ENCODE assay signal across 20 cellular contexts in genomic region chr12:8087666-8088065, GRCh38. TPM values are rescaled to one million over a fixed set of nuclear protein-coding genes. Genes with fewer than 3 reads are reported as not detected.
DNase-seq lines count a peak whose midpoint lies in the region; ATAC-seq and TF ChIP-seq lines count a peak whose summit lies in the region.
"Had no signal": no experiment of that assay in that cellular context is flagged by ENCODE, and none has a peak within 500 bp of the region (broad histone marks: within the 10 kb centered on the region; RNA-seq: fewer than 3 reads in every experiment).

No MANE protein-coding gene starts in this region.

- peaks cover 37% of the 10 kb centered on the region for H3K4me1 Mint-ChIP-seq in MCF 10A (ENCODE audit: insufficient read depth, unreplicated experiment)
- H3K4me1 Mint-ChIP-seq in dendritic cell treated with granulocyte-macrophage colony-stimulating factor and Interleukin-4, amounts not matched to agents 40 ng/mL and 50 ng/mL, for 4 days (ENCODE audit: low read depth): peaks cover 61% of the 10 kb centered on the region

- in situ Hi-C loops in mammary epithelial cell (cut with MboI; ENCODE audit: low sequenced_read_pairs in 2 of 2) (no loop called here), KBM-7 (cut with MboI; ENCODE audit: low pct_unique_long_range_greater_than_20kb, low sequenced_read_pairs) (no loop called here)

- H3K79me2 ChIP-seq in mammary epithelial cell (ENCODE audit: insufficient read depth, low read length) (peaks cover 55% of the 10 kb centered on the region), SU-DHL-6 (ENCODE audit: insufficient read depth, low read length) (peaks cover 64% of the 10 kb centered on the region)

- DNase-seq in MCF 10A (ENCODE audit: unreplicated experiment) (no peak), mammary epithelial cell (no peak), iPS-NIHi11 (ENCODE audit: low spot score) (no peak), KBM-7 (no peak), uterus (no peak)
- DNase-seq: activated CD8-positive, alpha-beta memory T cell treated with anti-CD3 and anti-CD28 coated beads, Interleukin-2, amount 50 U/mL, for 4 hours; DMS79; effector CD4-positive, alpha-beta T cell; GM23248; NCI-H187 treated with DMSO at 0.1 percent for 48 hours; NCI-H774; SHP77 treated with DMSO at 0.1 percent for 48 hours; stimulated activated CD4-positive, alpha-beta T cell treated with anti-CD3 and anti-CD28 coated beads, Interleukin-12 subunit alpha, Interleukin-12 subunit beta, amount 100 ng/mL, for 4 hours had no signal

- no peak overlapping the region for H3K9ac ChIP-seq in mammary epithelial cell (ENCODE audit: insufficient read depth, low read length)
- peak overlapping the region; percentile 21; the same call in 1 of the 2 replicates for H3K9ac ChIP-seq in SU-DHL-6 (ENCODE audit: low read length)
- H3K9ac ChIP-seq: GM23248, parathyroid adenoma had no signal

- H3K9me3 Mint-ChIP-seq in MCF 10A (ENCODE audit: unreplicated experiment): no peaks in the 10 kb centered on the region
- no peaks in the 10 kb centered on the region for H3K9me3 Mint-ChIP-seq in dendritic cell treated with granulocyte-macrophage colony-stimulating factor and Interleukin-4, amounts not matched to agents 40 ng/mL and 50 ng/mL, for 4 days

- intact Hi-C loops in MCF 10A (cut with micrococcal nuclease): no loop called here
- intact Hi-C loops in mammary epithelial cell (cut with micrococcal nuclease): no loop called here
- intact Hi-C loops in dendritic cell treated with granulocyte-macrophage colony-stimulating factor and Interleukin-4, amounts not matched to agents 40 ng/mL and 50 ng/mL, for 4 days (cut with micrococcal nuclease): no loop called here
- intact Hi-C loops in uterus (cut with DNase I; ENCODE audit: low total_unique reads): no loop called here

- dilution Hi-C loops in mammary epithelial cell (cut with HindIII; ENCODE audit: low sequenced_read_pairs): no loop called here

- H3K27ac Mint-ChIP-seq in MCF 10A (ENCODE audit: low read depth, unreplicated experiment): peak overlapping the region; percentile 25
- peak overlapping the region; percentile 69 for H3K27ac Mint-ChIP-seq in dendritic cell treated with granulocyte-macrophage colony-stimulating factor and Interleukin-4, amounts not matched to agents 40 ng/mL and 50 ng/mL, for 4 days

- H3K36me3 ChIP-seq in mammary epithelial cell (ENCODE audit: insufficient read depth, low read length) (peaks cover 8% of the 10 kb centered on the region), SU-DHL-6 (ENCODE audit: low read length) (no peaks in the 10 kb centered on the region), uterus (no peaks in the 10 kb centered on the region)

- no peaks in the 10 kb centered on the region for H4K20me1 ChIP-seq in mammary epithelial cell (ENCODE audit: insufficient read depth, low read length)
- no peaks in the 10 kb centered on the region for H4K20me1 ChIP-seq in SU-DHL-6 (ENCODE audit: low read depth, low read length)

- WGBS in mammary epithelial cell (ENCODE audit: low coverage, missing lambda C conversion rate): 100% methylated on average over 2 of the region's 2 CpGs

- no peaks in the 10 kb centered on the region for H3F3A ChIP-seq in SU-DHL-6 (ENCODE audit: insufficient read depth)

- no peak overlapping the region for H2AFZ ChIP-seq in mammary epithelial cell (ENCODE audit: low read depth, low read length)
- no peak overlapping the region for H2AFZ ChIP-seq in SU-DHL-6 (ENCODE audit: low read depth, low read length, severe bottlenecking)
- H2AFZ ChIP-seq: GM23248, parathyroid adenoma had no signal

- H3K9me3 ChIP-seq in mammary epithelial cell (replicated peaks; ENCODE audit: insufficient read depth, low read length) (no peaks in the 10 kb centered on the region), SU-DHL-6 (ENCODE audit: insufficient read depth, low read length) (no peaks in the 10 kb centered on the region), uterus (no peaks in the 10 kb centered on the region)
- H3K9me3 ChIP-seq: tibial nerve had no signal

- H3K27ac ChIP-seq in mammary epithelial cell (ENCODE audit: insufficient read depth, low read depth, low read length) (no peak overlapping the region), SU-DHL-6 (ENCODE audit: low read depth, low read length) (no peak overlapping the region), uterus (no peak overlapping the region)
- H3K27ac ChIP-seq: GM23248, parathyroid adenoma had no signal

- no peak for TF ChIP-seq POLR2A in uterus (IDR thresholded peaks at IDR 0.05)

- H3K4me3 ChIP-seq in mammary epithelial cell (replicated peaks in 1 of 3; ENCODE audit: insufficient read depth in 1 of 3, low read depth in 2 of 3, low read length in 3 of 3): no peak overlapping the region
- no peak overlapping the region for H3K4me3 ChIP-seq in SU-DHL-6 (ENCODE audit: insufficient read depth, low read length, poor library complexity, severe bottlenecking)
- H3K4me3 ChIP-seq in uterus: no peak overlapping the region
- H3K4me3 ChIP-seq: GM23248, K562, tibial nerve had no signal

- H3K4me1 ChIP-seq in mammary epithelial cell (ENCODE audit: insufficient read depth, low read length): peaks cover 4% of the 10 kb centered on the region
- no peaks in the 10 kb centered on the region for H3K4me1 ChIP-seq in uterus
- H3K4me1 ChIP-seq: parathyroid adenoma had no signal

- no TSS peak for BruUV-seq in MCF 10A (replicated peaks; lab: Mats Ljungman, UMichigan)
- BruUV-seq in mammary epithelial cell (replicated peaks; lab: Mats Ljungman, UMichigan): no TSS peak

- CTCF ChIA-PET in MCF 10A (lab: Yijun Ruan, JAX) (interaction anchor here (0.7 to 1.4 kb wide), 3 partner anchors 9 to 773 kb away, joined by 3 to 5 read pairs (median 3); no protein-coding TSS in a partner anchor), mammary epithelial cell (lab: Charles Lee; ENCODE audit: low non-redundant PET) (no interaction called here)

- no peaks in the 10 kb centered on the region for H3K9me2 ChIP-seq in SU-DHL-6 (replicated peaks; ENCODE audit: insufficient read depth, low read length)

- H3K27me3 ChIP-seq in mammary epithelial cell (ENCODE audit: insufficient read depth, low read length): no peaks in the 10 kb centered on the region
- no peaks in the 10 kb centered on the region for H3K27me3 ChIP-seq in SU-DHL-6 (ENCODE audit: low read length)
- no peaks in the 10 kb centered on the region for H3K27me3 ChIP-seq in uterus
- H3K27me3 ChIP-seq: tibial nerve had no signal

- ATAC-seq in HG02678 (IDR thresholded peaks at IDR 0.05; ENCODE audit: unreplicated experiment): no peak
- ATAC-seq: K562 had no signal

- no peaks in the 10 kb centered on the region for H3K27me3 Mint-ChIP-seq in MCF 10A (ENCODE audit: insufficient read depth, unreplicated experiment)
- no peaks in the 10 kb centered on the region for H3K27me3 Mint-ChIP-seq in dendritic cell treated with granulocyte-macrophage colony-stimulating factor and Interleukin-4, amounts not matched to agents 40 ng/mL and 50 ng/mL, for 4 days

- H3K36me3 Mint-ChIP-seq in MCF 10A (ENCODE audit: insufficient read depth, unreplicated experiment): peaks cover 39% of the 10 kb centered on the region
- peaks cover 69% of the 10 kb centered on the region for H3K36me3 Mint-ChIP-seq in dendritic cell treated with granulocyte-macrophage colony-stimulating factor and Interleukin-4, amounts not matched to agents 40 ng/mL and 50 ng/mL, for 4 days (ENCODE audit: low read depth)

- no peak for TF ChIP-seq CTCF in MCF 10A (IDR thresholded peaks at IDR 0.05; ENCODE audit: unreplicated experiment)
- TF ChIP-seq CTCF in mammary epithelial cell (conservative IDR thresholded peaks at IDR 0.05 in 1 of 2, IDR thresholded peaks at IDR 0.05 in 1 of 2; ENCODE audit: extremely low read depth in 1 of 2, insufficient read depth in 1 of 2, low read depth in 1 of 2, low read length in 2 of 2): no peak
- TF ChIP-seq CTCF in SU-DHL-6 (IDR thresholded peaks at IDR 0.05; ENCODE audit: insufficient read depth, low read length, poor library complexity, severe bottlenecking): no peak
- no peak for TF ChIP-seq CTCF in uterus (IDR thresholded peaks at IDR 0.05)

- H3K4me3 Mint-ChIP-seq in MCF 10A (ENCODE audit: unreplicated experiment): no peak overlapping the region
- H3K4me3 Mint-ChIP-seq in dendritic cell treated with granulocyte-macrophage colony-stimulating factor and Interleukin-4, amounts not matched to agents 40 ng/mL and 50 ng/mL, for 4 days: no peak overlapping the region

- H3K4me2 ChIP-seq in mammary epithelial cell (ENCODE audit: insufficient read depth, low read depth, low read length): no peak overlapping the region
- peak overlapping the region; percentile 49 for H3K4me2 ChIP-seq in SU-DHL-6 (ENCODE audit: low read depth, low read length, poor library complexity, severe bottlenecking)

- POLR2A ChIA-PET in MCF 10A (lab: Yijun Ruan, JAX): interaction anchor here (1.2 kb wide), 2 partner anchors 24 to 49 kb away, joined by 3 read pairs; no protein-coding TSS in a partner anchor

RNA-seq across cellular contexts. Expression of gene NECAP1, which starts 5.6 kb away (rescaled TPM):
- 53.7 and 59.3 TPM in 2 replicates for total RNA-seq in MCF 10A (2022)
- total RNA-seq in mammary epithelial cell: 10 to 100 TPM; 33.8 to 43.5 TPM
- 26.4 TPM for polyA plus RNA-seq in mammary epithelial cell
- 24.7 TPM for polyA minus RNA-seq in mammary epithelial cell
- total RNA-seq in uterus: 10 to 100 TPM in 3 of 4 donors, 1 to 10 TPM in 1; 10.0 to 49.6 (median 25.4) TPM

RNA-seq across cellular contexts. Expression of gene C3AR1, which starts 21.5 kb away (rescaled TPM):
- total RNA-seq in MCF 10A (2022) (not detected in 2 replicates), mammary epithelial cell (under 1 TPM; 0.17 to 0.42 TPM), uterus (10 to 100 TPM in 1 of 4 donors, 1 to 10 TPM in 3; 1.0 to 23.8 (median 4.4) TPM)
- polyA plus RNA-seq in mammary epithelial cell: 0.25 TPM
- polyA minus RNA-seq in mammary epithelial cell: not detected
- total RNA-seq: GM23248, lung microvascular endothelial cell had no signal

RNA-seq across cellular contexts. Expression of gene CLEC4A, which starts 35.8 kb away (rescaled TPM):
- total RNA-seq in MCF 10A (2022): 0.79 and 1.3 TPM in 2 replicates
- under 1 TPM in 1 of 2 donors, not detected in 1; 0.17 TPM for total RNA-seq in mammary epithelial cell
- polyA plus RNA-seq in mammary epithelial cell: 0.15 TPM
- not detected for polyA minus RNA-seq in mammary epithelial cell
- 1 to 10 TPM in 1 of 4 donors, under 1 TPM in 1, not detected in 2; 0.97 to 2.3 TPM for total RNA-seq in uterus
- total RNA-seq: GM23248, lung microvascular endothelial cell had no signal

RNA-seq across cellular contexts. Expression of gene FOXJ2, which starts 55.1 kb away (rescaled TPM):
- total RNA-seq in MCF 10A (2022): 19.7 and 21.1 TPM in 2 replicates
- total RNA-seq in mammary epithelial cell: 10 to 100 TPM in 1 of 2 donors, 1 to 10 TPM in 1; 7.2 to 16.4 TPM
- 5.1 TPM for polyA plus RNA-seq in mammary epithelial cell
- 18.9 TPM for polyA minus RNA-seq in mammary epithelial cell
- total RNA-seq in uterus: 10 to 100 TPM in 2 of 4 donors, 1 to 10 TPM in 2; 7.4 to 37.7 (median 10.8) TPM
